1 cellular context compared by ENCODE assay signal in the genomic region with DNA sequence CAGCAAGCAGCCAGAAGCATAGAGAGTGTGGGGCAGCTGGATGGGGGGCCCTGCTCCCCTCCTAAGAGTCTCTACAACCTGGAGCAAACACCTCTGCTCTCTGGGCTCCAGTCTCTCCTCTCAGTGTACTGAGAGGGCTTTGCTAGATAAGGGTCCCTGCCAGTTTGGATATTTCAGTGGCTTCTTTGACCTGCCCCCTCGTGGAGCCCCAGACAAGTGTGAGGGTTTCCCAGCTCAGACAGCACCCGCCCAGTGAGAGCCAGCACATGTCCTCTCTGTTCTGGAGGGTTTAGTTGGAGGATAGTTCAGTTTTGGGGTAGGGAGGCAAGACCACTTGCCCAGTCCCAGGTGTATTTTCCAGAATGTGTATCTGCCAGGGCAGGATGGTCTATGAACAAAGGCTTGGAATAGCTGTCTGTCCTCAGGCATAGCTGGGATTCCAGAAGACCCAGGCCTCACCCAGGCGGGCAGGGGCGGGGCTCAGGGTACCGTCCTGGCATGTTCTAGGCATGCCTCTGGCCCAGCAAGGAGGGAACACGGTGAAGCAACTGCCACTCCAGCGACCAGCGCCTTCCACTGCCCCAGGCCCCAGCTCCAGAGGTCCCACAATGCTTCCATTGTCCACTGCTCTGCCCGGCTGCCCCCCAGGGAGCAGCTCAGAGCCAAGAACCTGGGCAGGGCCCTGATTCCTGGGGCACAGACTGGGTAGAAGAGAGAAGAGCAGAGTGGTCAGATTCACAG.
TF ChIP-seq lines count a peak whose summit lies in the region.

No MANE protein-coding gene starts in this region.

TF ChIP-seq in HepG2, 621 proteins besides CTCF, POLR2A, EP300 and RAD21 (continued from another document and continues in another):
- TF ChIP-seq, protein P1, sequence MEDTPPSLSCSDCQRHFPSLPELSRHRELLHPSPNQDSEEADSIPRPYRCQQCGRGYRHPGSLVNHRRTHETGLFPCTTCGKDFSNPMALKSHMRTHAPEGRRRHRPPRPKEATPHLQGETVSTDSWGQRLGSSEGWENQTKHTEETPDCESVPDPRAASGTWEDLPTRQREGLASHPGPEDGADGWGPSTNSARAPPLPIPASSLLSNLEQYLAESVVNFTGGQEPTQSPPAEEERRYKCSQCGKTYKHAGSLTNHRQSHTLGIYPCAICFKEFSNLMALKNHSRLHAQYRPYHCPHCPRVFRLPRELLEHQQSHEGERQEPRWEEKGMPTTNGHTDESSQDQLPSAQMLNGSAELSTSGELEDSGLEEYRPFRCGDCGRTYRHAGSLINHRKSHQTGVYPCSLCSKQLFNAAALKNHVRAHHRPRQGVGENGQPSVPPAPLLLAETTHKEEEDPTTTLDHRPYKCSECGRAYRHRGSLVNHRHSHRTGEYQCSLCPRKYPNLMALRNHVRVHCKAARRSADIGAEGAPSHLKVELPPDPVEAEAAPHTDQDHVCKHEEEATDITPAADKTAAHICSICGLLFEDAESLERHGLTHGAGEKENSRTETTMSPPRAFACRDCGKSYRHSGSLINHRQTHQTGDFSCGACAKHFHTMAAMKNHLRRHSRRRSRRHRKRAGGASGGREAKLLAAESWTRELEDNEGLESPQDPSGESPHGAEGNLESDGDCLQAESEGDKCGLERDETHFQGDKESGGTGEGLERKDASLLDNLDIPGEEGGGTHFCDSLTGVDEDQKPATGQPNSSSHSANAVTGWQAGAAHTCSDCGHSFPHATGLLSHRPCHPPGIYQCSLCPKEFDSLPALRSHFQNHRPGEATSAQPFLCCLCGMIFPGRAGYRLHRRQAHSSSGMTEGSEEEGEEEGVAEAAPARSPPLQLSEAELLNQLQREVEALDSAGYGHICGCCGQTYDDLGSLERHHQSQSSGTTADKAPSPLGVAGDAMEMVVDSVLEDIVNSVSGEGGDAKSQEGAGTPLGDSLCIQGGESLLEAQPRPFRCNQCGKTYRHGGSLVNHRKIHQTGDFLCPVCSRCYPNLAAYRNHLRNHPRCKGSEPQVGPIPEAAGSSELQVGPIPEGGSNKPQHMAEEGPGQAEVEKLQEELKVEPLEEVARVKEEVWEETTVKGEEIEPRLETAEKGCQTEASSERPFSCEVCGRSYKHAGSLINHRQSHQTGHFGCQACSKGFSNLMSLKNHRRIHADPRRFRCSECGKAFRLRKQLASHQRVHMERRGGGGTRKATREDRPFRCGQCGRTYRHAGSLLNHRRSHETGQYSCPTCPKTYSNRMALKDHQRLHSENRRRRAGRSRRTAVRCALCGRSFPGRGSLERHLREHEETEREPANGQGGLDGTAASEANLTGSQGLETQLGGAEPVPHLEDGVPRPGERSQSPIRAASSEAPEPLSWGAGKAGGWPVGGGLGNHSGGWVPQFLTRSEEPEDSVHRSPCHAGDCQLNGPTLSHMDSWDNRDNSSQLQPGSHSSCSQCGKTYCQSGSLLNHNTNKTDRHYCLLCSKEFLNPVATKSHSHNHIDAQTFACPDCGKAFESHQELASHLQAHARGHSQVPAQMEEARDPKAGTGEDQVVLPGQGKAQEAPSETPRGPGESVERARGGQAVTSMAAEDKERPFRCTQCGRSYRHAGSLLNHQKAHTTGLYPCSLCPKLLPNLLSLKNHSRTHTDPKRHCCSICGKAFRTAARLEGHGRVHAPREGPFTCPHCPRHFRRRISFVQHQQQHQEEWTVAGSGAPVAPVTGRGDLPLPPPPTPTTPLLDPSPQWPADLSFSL (CRISPR knock-in tag; IDR thresholded peaks at IDR 0.05): no peak
- TF ChIP-seq ZNF850 (CRISPR knock-in tag; conservative IDR thresholded peaks at IDR 0.05) (no peak), DMAP1 (CRISPR knock-in tag; IDR thresholded peaks at IDR 0.05) (0 out of 2 replicates have a peak, but pooled peaks have one; percentile 36), KDM5B (CRISPR knock-in tag; IDR thresholded peaks at IDR 0.05; ENCODE audit: borderline replicate concordance) (no peak), GTF2F1 (IDR thresholded peaks at IDR 0.05; ENCODE audit: low read length) (no peak), ZNF713 (CRISPR knock-in tag; IDR thresholded peaks at IDR 0.05) (no peak), ZKSCAN8 (CRISPR knock-in tag; IDR thresholded peaks at IDR 0.05; ENCODE audit: borderline replicate concordance) (no peak), HOXA3 (CRISPR knock-in tag; IDR thresholded peaks at IDR 0.05) (no peak), PTBP1 (IDR thresholded peaks at IDR 0.05; ENCODE audit: low read depth, low read length, poor library complexity, severe bottlenecking) (no peak), SNRNP70 (IDR thresholded peaks at IDR 0.05; ENCODE audit: low read depth, low read length) (no peak), ZNF543 (CRISPR knock-in tag; IDR thresholded peaks at IDR 0.05) (no peak), BRD4 (CRISPR knock-in tag; IDR thresholded peaks at IDR 0.05) (0 out of 2 replicates have a peak, but pooled peaks have one; percentile 4), DR1 (CRISPR knock-in tag; IDR thresholded peaks at IDR 0.05) (no peak), ZNF891 (CRISPR knock-in tag; IDR thresholded peaks at IDR 0.05) (no peak), ZSCAN29 (CRISPR knock-in tag; conservative IDR thresholded peaks at IDR 0.05) (no peak), ZKSCAN5 (CRISPR knock-in tag; IDR thresholded peaks at IDR 0.05) (no peak), REL (CRISPR knock-in tag; conservative IDR thresholded peaks at IDR 0.05) (no peak), ARID2 (CRISPR knock-in tag; IDR thresholded peaks at IDR 0.05; ENCODE audit: borderline replicate concordance) (no peak), ISX (CRISPR knock-in tag; conservative IDR thresholded peaks at IDR 0.05) (no peak), ZNF670 (CRISPR knock-in tag; IDR thresholded peaks at IDR 0.05; ENCODE audit: borderline replicate concordance) (no peak), NFE2L2 (IDR thresholded peaks at IDR 0.05; ENCODE audit: low read length) (no peak), ZNF577 (CRISPR knock-in tag; IDR thresholded peaks at IDR 0.05; ENCODE audit: borderline replicate concordance, low read depth) (no peak), ZNF160 (CRISPR knock-in tag; IDR thresholded peaks at IDR 0.05) (no peak), ZNF569 (CRISPR knock-in tag; IDR thresholded peaks at IDR 0.05; ENCODE audit: borderline replicate concordance) (no peak)
- TF ChIP-seq, protein P2, sequence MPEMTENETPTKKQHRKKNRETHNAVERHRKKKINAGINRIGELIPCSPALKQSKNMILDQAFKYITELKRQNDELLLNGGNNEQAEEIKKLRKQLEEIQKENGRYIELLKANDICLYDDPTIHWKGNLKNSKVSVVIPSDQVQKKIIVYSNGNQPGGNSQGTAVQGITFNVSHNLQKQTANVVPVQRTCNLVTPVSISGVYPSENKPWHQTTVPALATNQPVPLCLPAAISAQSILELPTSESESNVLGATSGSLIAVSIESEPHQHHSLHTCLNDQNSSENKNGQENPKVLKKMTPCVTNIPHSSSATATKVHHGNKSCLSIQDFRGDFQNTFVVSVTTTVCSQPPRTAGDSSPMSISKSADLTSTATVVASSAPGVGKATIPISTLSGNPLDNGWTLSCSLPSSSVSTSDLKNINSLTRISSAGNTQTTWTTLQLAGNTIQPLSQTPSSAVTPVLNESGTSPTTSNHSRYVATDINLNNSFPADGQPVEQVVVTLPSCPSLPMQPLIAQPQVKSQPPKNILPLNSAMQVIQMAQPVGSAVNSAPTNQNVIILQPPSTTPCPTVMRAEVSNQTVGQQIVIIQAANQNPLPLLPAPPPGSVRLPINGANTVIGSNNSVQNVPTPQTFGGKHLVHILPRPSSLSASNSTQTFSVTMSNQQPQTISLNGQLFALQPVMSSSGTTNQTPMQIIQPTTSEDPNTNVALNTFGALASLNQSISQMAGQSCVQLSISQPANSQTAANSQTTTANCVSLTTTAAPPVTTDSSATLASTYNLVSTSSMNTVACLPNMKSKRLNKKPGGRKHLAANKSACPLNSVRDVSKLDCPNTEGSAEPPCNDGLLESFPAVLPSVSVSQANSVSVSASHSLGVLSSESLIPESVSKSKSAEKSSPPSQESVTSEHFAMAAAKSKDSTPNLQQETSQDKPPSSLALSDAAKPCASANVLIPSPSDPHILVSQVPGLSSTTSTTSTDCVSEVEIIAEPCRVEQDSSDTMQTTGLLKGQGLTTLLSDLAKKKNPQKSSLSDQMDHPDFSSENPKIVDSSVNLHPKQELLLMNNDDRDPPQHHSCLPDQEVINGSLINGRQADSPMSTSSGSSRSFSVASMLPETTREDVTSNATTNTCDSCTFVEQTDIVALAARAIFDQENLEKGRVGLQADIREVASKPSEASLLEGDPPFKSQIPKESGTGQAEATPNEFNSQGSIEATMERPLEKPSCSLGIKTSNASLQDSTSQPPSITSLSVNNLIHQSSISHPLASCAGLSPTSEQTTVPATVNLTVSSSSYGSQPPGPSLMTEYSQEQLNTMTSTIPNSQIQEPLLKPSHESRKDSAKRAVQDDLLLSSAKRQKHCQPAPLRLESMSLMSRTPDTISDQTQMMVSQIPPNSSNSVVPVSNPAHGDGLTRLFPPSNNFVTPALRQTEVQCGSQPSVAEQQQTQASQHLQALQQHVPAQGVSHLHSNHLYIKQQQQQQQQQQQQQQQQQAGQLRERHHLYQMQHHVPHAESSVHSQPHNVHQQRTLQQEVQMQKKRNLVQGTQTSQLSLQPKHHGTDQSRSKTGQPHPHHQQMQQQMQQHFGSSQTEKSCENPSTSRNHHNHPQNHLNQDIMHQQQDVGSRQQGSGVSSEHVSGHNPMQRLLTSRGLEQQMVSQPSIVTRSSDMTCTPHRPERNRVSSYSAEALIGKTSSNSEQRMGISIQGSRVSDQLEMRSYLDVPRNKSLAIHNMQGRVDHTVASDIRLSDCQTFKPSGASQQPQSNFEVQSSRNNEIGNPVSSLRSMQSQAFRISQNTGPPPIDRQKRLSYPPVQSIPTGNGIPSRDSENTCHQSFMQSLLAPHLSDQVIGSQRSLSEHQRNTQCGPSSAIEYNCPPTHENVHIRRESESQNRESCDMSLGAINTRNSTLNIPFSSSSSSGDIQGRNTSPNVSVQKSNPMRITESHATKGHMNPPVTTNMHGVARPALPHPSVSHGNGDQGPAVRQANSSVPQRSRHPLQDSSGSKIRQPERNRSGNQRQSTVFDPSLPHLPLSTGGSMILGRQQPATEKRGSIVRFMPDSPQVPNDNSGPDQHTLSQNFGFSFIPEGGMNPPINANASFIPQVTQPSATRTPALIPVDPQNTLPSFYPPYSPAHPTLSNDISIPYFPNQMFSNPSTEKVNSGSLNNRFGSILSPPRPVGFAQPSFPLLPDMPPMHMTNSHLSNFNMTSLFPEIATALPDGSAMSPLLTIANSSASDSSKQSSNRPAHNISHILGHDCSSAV (CRISPR knock-in tag; IDR thresholded peaks at IDR 0.05; ENCODE audit: borderline replicate concordance): no peak
- TF ChIP-seq, protein P3, sequence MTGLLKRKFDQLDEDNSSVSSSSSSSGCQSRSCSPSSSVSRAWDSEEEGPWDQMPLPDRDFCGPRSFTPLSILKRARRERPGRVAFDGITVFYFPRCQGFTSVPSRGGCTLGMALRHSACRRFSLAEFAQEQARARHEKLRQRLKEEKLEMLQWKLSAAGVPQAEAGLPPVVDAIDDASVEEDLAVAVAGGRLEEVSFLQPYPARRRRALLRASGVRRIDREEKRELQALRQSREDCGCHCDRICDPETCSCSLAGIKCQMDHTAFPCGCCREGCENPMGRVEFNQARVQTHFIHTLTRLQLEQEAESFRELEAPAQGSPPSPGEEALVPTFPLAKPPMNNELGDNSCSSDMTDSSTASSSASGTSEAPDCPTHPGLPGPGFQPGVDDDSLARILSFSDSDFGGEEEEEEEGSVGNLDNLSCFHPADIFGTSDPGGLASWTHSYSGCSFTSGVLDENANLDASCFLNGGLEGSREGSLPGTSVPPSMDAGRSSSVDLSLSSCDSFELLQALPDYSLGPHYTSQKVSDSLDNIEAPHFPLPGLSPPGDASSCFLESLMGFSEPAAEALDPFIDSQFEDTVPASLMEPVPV (CRISPR knock-in tag; IDR thresholded peaks at IDR 0.05): no peak
- TF ChIP-seq, protein P4, sequence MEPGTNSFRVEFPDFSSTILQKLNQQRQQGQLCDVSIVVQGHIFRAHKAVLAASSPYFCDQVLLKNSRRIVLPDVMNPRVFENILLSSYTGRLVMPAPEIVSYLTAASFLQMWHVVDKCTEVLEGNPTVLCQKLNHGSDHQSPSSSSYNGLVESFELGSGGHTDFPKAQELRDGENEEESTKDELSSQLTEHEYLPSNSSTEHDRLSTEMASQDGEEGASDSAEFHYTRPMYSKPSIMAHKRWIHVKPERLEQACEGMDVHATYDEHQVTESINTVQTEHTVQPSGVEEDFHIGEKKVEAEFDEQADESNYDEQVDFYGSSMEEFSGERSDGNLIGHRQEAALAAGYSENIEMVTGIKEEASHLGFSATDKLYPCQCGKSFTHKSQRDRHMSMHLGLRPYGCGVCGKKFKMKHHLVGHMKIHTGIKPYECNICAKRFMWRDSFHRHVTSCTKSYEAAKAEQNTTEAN (CRISPR knock-in tag; conservative IDR thresholded peaks at IDR 0.05): 0 out of 2 replicates have a peak, but pooled peaks have one; percentile 12
- TF ChIP-seq, protein P5, sequence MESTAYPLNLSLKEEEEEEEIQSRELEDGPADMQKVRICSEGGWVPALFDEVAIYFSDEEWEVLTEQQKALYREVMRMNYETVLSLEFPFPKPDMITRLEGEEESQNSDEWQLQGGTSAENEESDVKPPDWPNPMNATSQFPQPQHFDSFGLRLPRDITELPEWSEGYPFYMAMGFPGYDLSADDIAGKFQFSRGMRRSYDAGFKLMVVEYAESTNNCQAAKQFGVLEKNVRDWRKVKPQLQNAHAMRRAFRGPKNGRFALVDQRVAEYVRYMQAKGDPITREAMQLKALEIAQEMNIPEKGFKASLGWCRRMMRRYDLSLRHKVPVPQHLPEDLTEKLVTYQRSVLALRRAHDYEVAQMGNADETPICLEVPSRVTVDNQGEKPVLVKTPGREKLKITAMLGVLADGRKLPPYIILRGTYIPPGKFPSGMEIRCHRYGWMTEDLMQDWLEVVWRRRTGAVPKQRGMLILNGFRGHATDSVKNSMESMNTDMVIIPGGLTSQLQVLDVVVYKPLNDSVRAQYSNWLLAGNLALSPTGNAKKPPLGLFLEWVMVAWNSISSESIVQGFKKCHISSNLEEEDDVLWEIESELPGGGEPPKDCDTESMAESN (CRISPR knock-in tag; conservative IDR thresholded peaks at IDR 0.05): 0 out of 2 replicates have a peak, but pooled peaks have one; percentile 20
- TF ChIP-seq, protein P6, sequence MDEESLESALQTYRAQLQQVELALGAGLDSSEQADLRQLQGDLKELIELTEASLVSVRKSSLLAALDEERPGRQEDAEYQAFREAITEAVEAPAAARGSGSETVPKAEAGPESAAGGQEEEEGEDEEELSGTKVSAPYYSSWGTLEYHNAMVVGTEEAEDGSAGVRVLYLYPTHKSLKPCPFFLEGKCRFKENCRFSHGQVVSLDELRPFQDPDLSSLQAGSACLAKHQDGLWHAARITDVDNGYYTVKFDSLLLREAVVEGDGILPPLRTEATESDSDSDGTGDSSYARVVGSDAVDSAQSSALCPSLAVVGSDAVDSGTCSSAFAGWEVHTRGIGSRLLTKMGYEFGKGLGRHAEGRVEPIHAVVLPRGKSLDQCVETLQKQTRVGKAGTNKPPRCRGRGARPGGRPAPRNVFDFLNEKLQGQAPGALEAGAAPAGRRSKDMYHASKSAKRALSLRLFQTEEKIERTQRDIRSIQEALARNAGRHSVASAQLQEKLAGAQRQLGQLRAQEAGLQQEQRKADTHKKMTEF (CRISPR knock-in tag; IDR thresholded peaks at IDR 0.05): 0 out of 2 replicates have a peak, but pooled peaks have one; percentile 25
- TF ChIP-seq, protein P7, sequence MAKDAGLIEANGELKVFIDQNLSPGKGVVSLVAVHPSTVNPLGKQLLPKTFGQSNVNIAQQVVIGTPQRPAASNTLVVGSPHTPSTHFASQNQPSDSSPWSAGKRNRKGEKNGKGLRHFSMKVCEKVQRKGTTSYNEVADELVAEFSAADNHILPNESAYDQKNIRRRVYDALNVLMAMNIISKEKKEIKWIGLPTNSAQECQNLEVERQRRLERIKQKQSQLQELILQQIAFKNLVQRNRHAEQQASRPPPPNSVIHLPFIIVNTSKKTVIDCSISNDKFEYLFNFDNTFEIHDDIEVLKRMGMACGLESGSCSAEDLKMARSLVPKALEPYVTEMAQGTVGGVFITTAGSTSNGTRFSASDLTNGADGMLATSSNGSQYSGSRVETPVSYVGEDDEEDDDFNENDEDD (CRISPR knock-in tag; IDR thresholded peaks at IDR 0.05; ENCODE audit: borderline replicate concordance): peak; percentile 28; the same call in 1 of the 2 replicates
